In the genomic region with DNA sequence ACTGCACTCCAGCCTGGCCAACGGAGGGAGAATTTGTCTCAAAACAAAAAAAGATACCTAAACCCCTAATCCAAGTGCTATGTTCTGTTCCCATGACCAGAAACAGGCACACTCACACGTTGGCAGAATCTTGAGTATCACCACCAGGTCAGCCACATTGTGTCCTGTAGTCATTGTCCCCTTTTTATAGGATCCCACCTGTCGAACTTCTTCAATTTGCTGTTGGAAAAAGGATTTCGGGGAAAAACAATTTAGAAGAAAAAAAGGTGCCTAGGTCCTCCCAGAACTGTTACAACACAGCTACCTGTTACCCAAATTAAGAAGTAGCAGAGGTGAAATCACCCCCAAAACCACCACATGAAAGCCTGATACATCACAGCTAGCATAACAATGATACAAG, we compare ENCODE assay signal across 1 cellular context.
TF ChIP-seq lines count a peak whose summit lies in the region.

No MANE protein-coding gene starts in this region.

TF ChIP-seq in GM12878, 131 proteins besides CTCF, POLR2A, EP300 and RAD21:
- TF ChIP-seq NR2C2 (IDR thresholded peaks at IDR 0.05; ENCODE audit: borderline replicate concordance, control insufficient read depth, insufficient read length, low read depth) (no peak), CREM (IDR thresholded peaks at IDR 0.05; ENCODE audit: low read depth) (no peak), EED (IDR thresholded peaks at IDR 0.05; ENCODE audit: low read depth) (no peak), SP1 (IDR thresholded peaks at IDR 0.05; ENCODE audit: low read depth, low read length) (no peak)
- TF ChIP-seq, protein P1, sequence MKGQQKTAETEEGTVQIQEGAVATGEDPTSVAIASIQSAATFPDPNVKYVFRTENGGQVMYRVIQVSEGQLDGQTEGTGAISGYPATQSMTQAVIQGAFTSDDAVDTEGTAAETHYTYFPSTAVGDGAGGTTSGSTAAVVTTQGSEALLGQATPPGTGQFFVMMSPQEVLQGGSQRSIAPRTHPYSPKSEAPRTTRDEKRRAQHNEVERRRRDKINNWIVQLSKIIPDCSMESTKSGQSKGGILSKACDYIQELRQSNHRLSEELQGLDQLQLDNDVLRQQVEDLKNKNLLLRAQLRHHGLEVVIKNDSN (IDR thresholded peaks at IDR 0.05; ENCODE audit: borderline replicate concordance, extremely low read length, insufficient read depth, low read depth, low read length) = no peak
TF ChIP-seq in GM12878: peak in this region for 0.
